Comparison of ENCODE assay signal across 10 cellular contexts in genomic region chr22:46538816-46539163, GRCh38. TPM values are rescaled to one million over a fixed set of nuclear protein-coding genes. Genes with fewer than 3 reads are reported as not detected.
A peak's percentile ranks its signal among the peaks of the same experiment; 100 is the strongest.
DNase-seq lines count a peak whose midpoint lies in the region; ATAC-seq and TF ChIP-seq lines count a peak whose summit lies in the region.
"Had no signal": no experiment of that assay in that cellular context is flagged by ENCODE, and none has a peak within 500 bp of the region (broad histone marks: within the 10 kb centered on the region; RNA-seq: fewer than 3 reads in every experiment).

No MANE protein-coding gene starts in this region.

- H3K4me3 ChIP-seq in BJ (ENCODE audit: low read depth, low read length) = peak overlapping the region; percentile 47
- H3K4me3 ChIP-seq in dorsolateral prefrontal cortex = peak overlapping the region in 34 of 59 donors; percentile 1 to 54 (median 26)

- no peaks in the 10 kb centered on the region for H3K36me3 Mint-ChIP-seq in IgD-negative memory B cell
- H3K36me3 Mint-ChIP-seq in naive B cell = no peaks in the 10 kb centered on the region

- CTCF ChIA-PET in BJ (lab: Yijun Ruan, JAX) = interaction anchor here (0.7 to 8.8 kb wide), 4 partner anchors 9 to 416 kb away, joined by 3 to 211 read pairs (median 6); no protein-coding TSS in a partner anchor

- intact Hi-C loops in dorsolateral prefrontal cortex (cut with DNase I) = loop anchor here in 1 of 2 donors (5.0 kb wide), 1 partner anchor 416 kb away; no protein-coding TSS in a partner anchor

- H3K4me1 Mint-ChIP-seq in IgD-negative memory B cell (peaks cover 1 to 5% (median 5%) of the 10 kb centered on the region in 3 donors), naive B cell (peaks cover 0 to 12% (median 8%) of the 10 kb centered on the region in 3 donors)

- H3K9me3 Mint-ChIP-seq in IgD-negative memory B cell = no peaks in the 10 kb centered on the region
- H3K9me3 Mint-ChIP-seq in naive B cell = peaks cover 0 to 2% (median 0%) of the 10 kb centered on the region in 7 donors

- H3K36me3 ChIP-seq in BJ (ENCODE audit: control insufficient read depth, insufficient read depth, low read length) = no peaks in the 10 kb centered on the region
- H3K36me3 ChIP-seq: pancreas had no signal

- H3K27me3 Mint-ChIP-seq in IgD-negative memory B cell (peaks cover 37% of the 10 kb centered on the region), naive B cell (peaks cover 31 to 76% (median 37%) of the 10 kb centered on the region in 3 donors)

- H3K27me3 ChIP-seq in BJ (ENCODE audit: control insufficient read depth, insufficient read depth, low read length) (no peaks in the 10 kb centered on the region), dorsolateral prefrontal cortex (peaks cover 0 to 61% (median 38%) of the 10 kb centered on the region in 45 donors)

- H3K4me3 Mint-ChIP-seq in IgD-negative memory B cell (peak overlapping the region; percentile 52 to 92 (median 70)), naive B cell (peak overlapping the region; percentile 9 to 82 (median 54))

- no peak for ATAC-seq in naive B cell (ENCODE audit: low read depth in 2 of 2)
- no peak for ATAC-seq in GM18870 (IDR thresholded peaks at IDR 0.05; ENCODE audit: unreplicated experiment)
- no peak for ATAC-seq in HG02852 (IDR thresholded peaks at IDR 0.05; ENCODE audit: unreplicated experiment)
- ATAC-seq in GM18520 (IDR thresholded peaks at IDR 0.05; ENCODE audit: unreplicated experiment) = no peak

- TF ChIP-seq CTCF in BJ (IDR thresholded peaks at IDR 0.05; ENCODE audit: insufficient read depth, low read depth, low read length) (no peak), dorsolateral prefrontal cortex (IDR thresholded peaks at IDR 0.05 in 54 of 56, conservative IDR thresholded peaks at IDR 0.05 in 2 of 56; ENCODE audit: low read depth in 1 of 56, partially characterized antibody in 56 of 56) (no peak)

- H3K27ac Mint-ChIP-seq in IgD-negative memory B cell (peak overlapping the region in 1 of 3 donors; percentile 32), naive B cell (no peak overlapping the region)

- POLR2A ChIA-PET in BJ (lab: Charles Lee) = no interaction called here

- no peak for DNase-seq in BJ (ENCODE audit: low read depth)
- DNase-seq in dorsolateral prefrontal cortex = peak in 6 of 10 donors; percentile 51 to 83 (median 60)
- no peak for DNase-seq in naive B cell
- DNase-seq in central memory CD4-positive, alpha-beta T cell = no peak
- DNase-seq: pancreas had no signal

- H3K27ac ChIP-seq in dorsolateral prefrontal cortex = no peak overlapping the region
- H3K27ac ChIP-seq: pancreas, VCaP had no signal

RNA-seq across cellular contexts. Expression of gene CELSR1, which starts 1.4 kb away (rescaled TPM):
- 0.65 and 1.0 TPM in 2 replicates for polyA plus RNA-seq in BJ (2011; rRNA removed)
- 1.4 and 2.4 TPM in 2 replicates for polyA minus RNA-seq in BJ (2011; rRNA and poly(A)+ RNA removed)
- polyA plus RNA-seq in IgD-negative memory B cell = 5.2 TPM
- under 1 TPM in 111 of 120 experiments, not detected in 9; 0.03 to 0.93 (median 0.23) TPM for total RNA-seq in dorsolateral prefrontal cortex
- polyA plus RNA-seq in naive B cell (ENCODE audit: low read depth in 6 of 6) = 1 to 10 TPM in 5 of 6 donors, under 1 TPM in 1; 0.94 to 3.9 (median 2.1) TPM

Comparison
In these comparisons a context has a peak if more than half of its experiments do, and no peak if none do; other contexts are left out.
1. DNase-seq: peak in dorsolateral prefrontal cortex (6 of 10); none in BJ (single experiment), naive B cell (single experiment) and central memory CD4-positive, alpha-beta T cell (single experiment).